9 cellular contexts compared by ENCODE assay signal in genomic region chr14:24431569-24432258, GRCh38. TPM values are rescaled to one million over a fixed set of nuclear protein-coding genes. Genes with fewer than 3 reads are reported as not detected.
A peak's percentile ranks its signal among the peaks of the same experiment; 100 is the strongest.
DNase-seq lines count a peak whose midpoint lies in the region; ATAC-seq, FAIRE-seq and TF ChIP-seq lines count a peak whose summit lies in the region.
"Had no signal": no experiment of that assay in that cellular context is flagged by ENCODE, and none has a peak within 500 bp of the region (broad histone marks: within the 10 kb centered on the region; RNA-seq: fewer than 3 reads in every experiment).

No MANE protein-coding gene starts in this region.

- H3K36me3 ChIP-seq in kidney (ENCODE audit: control insufficient read depth in 1 of 2, insufficient read depth in 2 of 2, low read length in 2 of 2) = peaks cover 16 to 17% of the 10 kb centered on the region in 2 donors

- no peak for FAIRE-seq in kidney (lab: Jason Lieb, UNC)
- FAIRE-seq: TTC549 had no signal

- H3K4me1 ChIP-seq in kidney (ENCODE audit: control insufficient read depth in 1 of 2, insufficient read depth in 1 of 2, low read depth in 1 of 2, low read length in 2 of 2) = peaks cover 15 to 27% of the 10 kb centered on the region in 2 donors

- ATAC-seq in GM18907 (IDR thresholded peaks at IDR 0.05; ENCODE audit: unreplicated experiment) = peak; percentile 58
- peak; percentile 66 for ATAC-seq in HG03175 (IDR thresholded peaks at IDR 0.05; ENCODE audit: unreplicated experiment)

- H3K9me3 ChIP-seq in kidney (ENCODE audit: control insufficient read depth in 1 of 2, low read length in 2 of 2) = no peaks in the 10 kb centered on the region

- DNase-seq in AG20443 (ENCODE audit: low spot score) (peak; percentile 91), NCI-H226 (peak; percentile 82), kidney (peak; percentile 95)
- peak; percentile 77 to 83 (median 80) for DNase-seq in activated CD4-positive, CD25-positive, alpha-beta regulatory T cell (lab: John Stamatoyannopoulos, UW)
- DNase-seq in central memory CD4-positive, alpha-beta T cell = peak; percentile 82
- DNase-seq in stimulated activated CD4-positive, alpha-beta T cell treated with anti-CD3 and anti-CD28 coated beads, Interleukin-15, amount 100 ng/mL, for 48 hours (ENCODE audit: low read depth in 2 of 2) = peak; percentile 87 to 94

- H3K27ac ChIP-seq in kidney (ENCODE audit: low read depth in 2 of 2, low read length in 2 of 2) = peak overlapping the region in 1 of 2 donors; percentile 96

- H3K4me3 ChIP-seq in kidney (ENCODE audit: low read length in 2 of 2) = peak overlapping the region in 1 of 2 donors; percentile 98

- intact Hi-C loops in kidney (cut with DNase I) = no loop called here

- TF ChIP-seq CTCF in kidney (IDR thresholded peaks at IDR 0.05; ENCODE audit: borderline replicate concordance, extremely low read depth, insufficient read depth) = peak; percentile 90

- H3K9ac ChIP-seq in kidney (ENCODE audit: low read length in 2 of 2) = peak overlapping the region in 1 of 2 donors; percentile 98

RNA-seq across cellular contexts. Expression of gene KHNYN, which starts 2.0 kb away (rescaled TPM):
- total RNA-seq in kidney = 53.9 TPM
- polyA plus RNA-seq in kidney (ENCODE audit: insufficient read depth, low read depth, low replicate concordance) = 9.7 TPM

RNA-seq across cellular contexts. Expression of gene CBLN3, which starts 2.2 kb away (rescaled TPM):
- 1.3 TPM for total RNA-seq in kidney
- polyA plus RNA-seq in kidney (ENCODE audit: insufficient read depth, low read depth, low replicate concordance) = 2.6 TPM

RNA-seq across cellular contexts. Expression of gene SDR39U1, which starts 10.9 kb away (rescaled TPM):
- total RNA-seq in kidney = 62.3 TPM
- 97.8 TPM for polyA plus RNA-seq in kidney (ENCODE audit: insufficient read depth, low read depth, low replicate concordance)

RNA-seq across cellular contexts. Expression of gene NYNRIN, which starts 32.9 kb away (rescaled TPM):
- 12.1 TPM for total RNA-seq in kidney
- polyA plus RNA-seq in kidney (ENCODE audit: insufficient read depth, low read depth, low replicate concordance) = 4.4 TPM
